Comparison of ENCODE assay signal across 8 cellular contexts in the genomic region with DNA sequence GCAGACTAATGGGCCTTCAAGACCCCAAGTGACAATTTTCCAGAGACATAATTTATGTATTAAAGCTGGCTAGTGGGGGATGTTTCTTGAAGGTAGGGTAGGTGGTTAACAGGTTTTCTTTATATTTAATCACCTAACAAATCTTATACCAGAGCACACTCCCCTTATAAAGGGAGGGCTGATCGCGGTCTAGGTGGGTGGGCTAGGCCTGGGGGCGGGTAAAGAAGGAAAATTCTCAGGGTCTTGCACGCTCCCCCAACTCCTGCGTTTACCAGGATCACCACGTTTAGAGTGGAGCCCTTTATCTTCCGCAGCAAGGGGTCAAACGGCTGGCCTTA. TPM values are rescaled to one million over a fixed set of nuclear protein-coding genes. Genes with fewer than 3 reads are reported as not detected.
DNase-seq lines count a peak whose midpoint lies in the region; ATAC-seq, FAIRE-seq and TF ChIP-seq lines count a peak whose summit lies in the region.

No MANE protein-coding gene starts in this region.

- H3K36me3 ChIP-seq in adrenal gland (replicated peaks in 1 of 2) (no peaks in the 10 kb centered on the region), HepG2 (replicated peaks in 1 of 2; ENCODE audit: control insufficient read depth in 1 of 2, insufficient read depth in 2 of 2, low read length in 2 of 2) (no peaks in the 10 kb centered on the region), transverse colon (no peaks in the 10 kb centered on the region)

- intact Hi-C loops in adrenal gland (cut with DNase I) = no loop called here
- intact Hi-C loops in HepG2 (cut with micrococcal nuclease; ENCODE audit: unreplicated experiment) = loop anchor here (2.0 to 5.0 kb wide), 2 partner anchors 19 to 50 kb away; no protein-coding TSS in a partner anchor
- intact Hi-C loops in transverse colon (cut with DNase I; ENCODE audit: low total_unique reads) = no loop called here

- TF ChIP-seq EP300 in HepG2 (IDR thresholded peaks at IDR 0.05; ENCODE audit: low read depth in 2 of 2, low read length in 2 of 2) (no peak), HepG2 (CRISPR knock-in tag; IDR thresholded peaks at IDR 0.05; ENCODE audit: borderline replicate concordance) (no peak), transverse colon (IDR thresholded peaks at IDR 0.05; ENCODE audit: low read depth) (no peak)

- peaks cover 20% of the 10 kb centered on the region for H3K27me3 Mint-ChIP-seq in activated T-cell treated with anti-CD3 and anti-CD28 coated beads, Interleukin-2, amount 50 U/mL, for 4 hours (ENCODE audit: low read depth)

- POLR2A ChIA-PET in HepG2 (lab: Yijun Ruan, JAX) = interaction anchor here (1.1 to 3.5 kb wide), 3 partner anchors 25 to 67 kb away, joined by 4 to 15 read pairs (median 10); partner anchors contain the start of genes MBD1 and SKA1

- H3K4me2 ChIP-seq in HepG2 (ENCODE audit: low read depth, low read length) = peak overlapping the region; percentile 96

- H3K4me3 Mint-ChIP-seq in activated T-cell treated with anti-CD3 and anti-CD28 coated beads, Interleukin-2, amount 50 U/mL, for 4 hours = peak overlapping the region; percentile 90

- peaks cover 3 to 9% of the 10 kb centered on the region in 2 donors for H3K4me1 ChIP-seq in adrenal gland (replicated peaks in 1 of 2)
- H3K4me1 ChIP-seq in HepG2 (ENCODE audit: insufficient read depth, low read length) = peaks cover 31% of the 10 kb centered on the region
- peaks cover 0 to 14% (median 5%) of the 10 kb centered on the region in 4 donors for H3K4me1 ChIP-seq in transverse colon

- TF ChIP-seq CTCF in adrenal gland (IDR thresholded peaks at IDR 0.05) (no peak), HepG2 (CRISPR knock-in tag; IDR thresholded peaks at IDR 0.05) (no peak), transverse colon (IDR thresholded peaks at IDR 0.05) (no peak)

- DNase-seq in activated T-cell treated with anti-CD3 and anti-CD28 coated beads, Interleukin-2, amount 50 U/mL, for 4 hours = no peak
- DNase-seq in activated T-cell treated with anti-CD3 and anti-CD28 coated beads, Interleukin-2, amount 50 U/mL, for 1 hour = no peak
- no peak for DNase-seq in adrenal gland
- DNase-seq in HepG2 (ENCODE audit: low spot score) = no peak
- no peak for DNase-seq in transverse colon
- no peak for DNase-seq in NAMALWA (ENCODE audit: low spot score)

- no peaks in the 10 kb centered on the region for H3K36me3 Mint-ChIP-seq in activated T-cell treated with anti-CD3 and anti-CD28 coated beads, Interleukin-2, amount 50 U/mL, for 4 hours (ENCODE audit: insufficient read depth)

- CTCF ChIA-PET in HepG2 (lab: Yijun Ruan, JAX; ENCODE audit: low intra/inter-chr PET ratio, low total read pairs) = no interaction called here

- no TSS peak for BruUV-seq in HepG2 (replicated peaks; lab: Mats Ljungman, UMichigan)

- H2AFZ ChIP-seq in HepG2 (ENCODE audit: low read length) = peak overlapping the region; percentile 64

- TF ChIP-seq RAD21 in HepG2 (CRISPR knock-in tag; IDR thresholded peaks at IDR 0.05) = no peak

- H3K27ac ChIP-seq in adrenal gland (peak overlapping the region in 1 of 5 donors; percentile 88), HepG2 (ENCODE audit: extremely low read length, insufficient read depth, low read length) (no peak overlapping the region), transverse colon (peak overlapping the region in 2 of 4 donors; percentile 13 to 71)

- H3K27me3 ChIP-seq in adrenal gland = peaks cover 9% of the 10 kb centered on the region
- H3K27me3 ChIP-seq in HepG2 (ENCODE audit: control insufficient read depth in 1 of 2, insufficient read depth in 2 of 2, low read length in 2 of 2) = no peaks in the 10 kb centered on the region
- H3K27me3 ChIP-seq in transverse colon = peaks cover 37% of the 10 kb centered on the region

- no peaks in the 10 kb centered on the region for H3K9me3 ChIP-seq in adrenal gland (replicated peaks in 1 of 3)
- H3K9me3 ChIP-seq in HepG2 (ENCODE audit: low read length) = peaks cover 7% of the 10 kb centered on the region
- peaks cover 5% of the 10 kb centered on the region in 2 donors for H3K9me3 ChIP-seq in transverse colon

- in situ Hi-C loops in HepG2 (cut with HindIII; ENCODE audit: extremely low pct_ligation_motif_present, low pct_unique_long_range_greater_than_20kb) (no loop called here), transverse colon (cut with MboI; ENCODE audit: low pct_ligation_motif_present in 1 of 4, low pct_unique_long_range_greater_than_20kb in 1 of 4, low sequenced_read_pairs in 3 of 4) (loop anchor here in 1 of 4 donors (25.0 kb wide), 1 partner anchor 905 kb away; no protein-coding TSS in a partner anchor)

- no peaks in the 10 kb centered on the region for H4K20me1 ChIP-seq in HepG2 (ENCODE audit: insufficient read depth, low read length)

- peaks cover 20% of the 10 kb centered on the region for H3K4me1 Mint-ChIP-seq in activated T-cell treated with anti-CD3 and anti-CD28 coated beads, Interleukin-2, amount 50 U/mL, for 4 hours (ENCODE audit: low read depth)

- H3K9me3 Mint-ChIP-seq in activated T-cell treated with anti-CD3 and anti-CD28 coated beads, Interleukin-2, amount 50 U/mL, for 4 hours = peaks cover 4% of the 10 kb centered on the region

- no peaks in the 10 kb centered on the region for H3K79me2 ChIP-seq in HepG2 (ENCODE audit: insufficient read depth, low read length)

- no peak for TF ChIP-seq POLR2A in adrenal gland (IDR thresholded peaks at IDR 0.05)
- no peak for TF ChIP-seq POLR2A in HepG2 (IDR thresholded peaks at IDR 0.05; ENCODE audit: insufficient read depth in 1 of 2, low read depth in 2 of 2, low read length in 2 of 2)
- TF ChIP-seq POLR2A in transverse colon (IDR thresholded peaks at IDR 0.05) = no peak

- H3K4me3 ChIP-seq in adrenal gland = peak overlapping the region in 3 of 4 donors; percentile 3 to 70 (median 11)
- H3K4me3 ChIP-seq in HepG2 (replicated peaks in 1 of 3; ENCODE audit: insufficient read depth in 1 of 3, low read depth in 2 of 3, low read length in 3 of 3) = peak overlapping the region; percentile 46 to 75 (median 71)
- H3K4me3 ChIP-seq in transverse colon = peak overlapping the region; percentile 10 to 54 (median 36)

- H3K9ac ChIP-seq in HepG2 (ENCODE audit: insufficient read depth, low read depth, low read length) = peak overlapping the region; percentile 43

- WGBS in adrenal gland, 4 donors = 0 to 9% (median 4%) methylated on average over 5 to 8 of the region's 8 CpGs
- 7% methylated on average over 6 of the region's 8 CpGs for WGBS in HepG2 (ENCODE audit: low lambda C conversion rate)
- WGBS in transverse colon (ENCODE audit: low coverage in 1 of 2), 2 donors = 0% methylated on average over 8 of the region's 8 CpGs; no CpG with 5 or more reads in 1 of the 2 donors

- FAIRE-seq in HepG2 (lab: Jason Lieb, UNC) = no peak

- peak; percentile 12 to 14 for ATAC-seq in activated T-cell treated with anti-CD3 and anti-CD28 coated beads, Interleukin-2, amount 50 U/mL, for 4 hours
- peak; percentile 21; the same call in 2 of the 3 replicates for ATAC-seq in HepG2
- no peak for ATAC-seq in HG03469 (IDR thresholded peaks at IDR 0.05; ENCODE audit: unreplicated experiment)
- ATAC-seq in GM19328 (IDR thresholded peaks at IDR 0.05; ENCODE audit: unreplicated experiment) = no peak

RNA-seq across cellular contexts. Expression of gene CXXC1, which starts 19.9 kb away (rescaled TPM):
- 100 to 1,000 TPM; 132 to 147 (median 145) TPM for total RNA-seq in activated T-cell treated with anti-CD3 and anti-CD28 coated beads, Interleukin-2, amount 50 U/mL, for 4 hours
- total RNA-seq in adrenal gland (100 to 1,000 TPM in 2 of 8 donors, 10 to 100 TPM in 6; 28.6 to 119 (median 66.2) TPM), HepG2 (2016; rRNA removed; fragmentation: Illumina TruSeq; extraction: Trizol) (29.8 and 32.9 TPM in 2 replicates), transverse colon (100 to 1,000 TPM in 2 of 4 donors, 10 to 100 TPM in 2; 68.9 to 234 (median 117) TPM)
- polyA plus RNA-seq in adrenal gland (100 to 1,000 TPM in 2 of 3 donors, 10 to 100 TPM in 1; 35.6 to 295 (median 249) TPM), HepG2 (2011; rRNA removed) (39.0 and 39.8 TPM in 2 replicates)
- total RNA-seq in HepG2 (2016; cell fraction: cytosol; rRNA removed; fragmentation: Illumina TruSeq; extraction: Trizol; ENCODE audit: low read depth) = 5.2 and 6.1 TPM in 2 replicates
- 27.2 and 40.8 TPM in 2 replicates for total RNA-seq in HepG2 (2016; cell fraction: insoluble cytoplasmic fraction; rRNA removed; fragmentation: Illumina TruSeq; extraction: Trizol)
- total RNA-seq in HepG2 (2016; cell fraction: membrane; rRNA removed; fragmentation: Illumina TruSeq; extraction: Trizol) = 16.4 and 17.8 TPM in 2 replicates
- 26.0 and 29.7 TPM in 2 replicates for total RNA-seq in HepG2 (2016; cell fraction: nucleus; rRNA removed; fragmentation: Illumina TruSeq; extraction: Trizol)
- 29.5 and 48.9 TPM in 2 replicates for polyA plus RNA-seq in HepG2 (2011; cell fraction: cytosol; rRNA removed)
- 324 and 455 TPM in 2 replicates for polyA plus RNA-seq in HepG2 (2011; cell fraction: nucleus; rRNA removed)
- polyA plus RNA-seq in HepG2 (2012) = 22.4 and 34.0 TPM in 2 replicates
- 4.1 and 5.9 TPM in 2 replicates for polyA plus RNA-seq in HepG2 (2016; cell fraction: cytosol; fragmentation: Illumina TruSeq; extraction: Trizol; ENCODE audit: low read depth)
- 25.7 and 37.2 TPM in 2 replicates for polyA plus RNA-seq in HepG2 (2016; cell fraction: insoluble cytoplasmic fraction; fragmentation: Illumina TruSeq; extraction: Trizol; ENCODE audit: low read depth)
- 14.3 and 15.5 TPM in 2 replicates for polyA plus RNA-seq in HepG2 (2016; cell fraction: membrane; fragmentation: Illumina TruSeq; extraction: Trizol; ENCODE audit: low read depth)
- 119 and 130 TPM in 2 replicates for polyA plus RNA-seq in HepG2 (2016; cell fraction: nucleus; fragmentation: Illumina TruSeq; extraction: Trizol; ENCODE audit: insufficient read depth, low read depth)
- 42.0 and 46.9 TPM in 2 replicates for polyA minus RNA-seq in HepG2 (2011; rRNA and poly(A)+ RNA removed; ENCODE audit: low replicate concordance)
- polyA minus RNA-seq in HepG2 (2011; cell fraction: cytosol; rRNA and poly(A)+ RNA removed) = 8.7 and 10.1 TPM in 2 replicates
- 27.0 and 29.1 TPM in 2 replicates for polyA minus RNA-seq in HepG2 (2011; cell fraction: nucleus; rRNA and poly(A)+ RNA removed)

RNA-seq across cellular contexts. Expression of gene MBD1, which starts 26.0 kb away (rescaled TPM):
- total RNA-seq in activated T-cell treated with anti-CD3 and anti-CD28 coated beads, Interleukin-2, amount 50 U/mL, for 4 hours = 100 to 1,000 TPM; 103 to 113 (median 104) TPM
- total RNA-seq in adrenal gland (100 to 1,000 TPM in 2 of 8 donors, 10 to 100 TPM in 6; 51.8 to 156 (median 80.7) TPM), HepG2 (2016; rRNA removed; fragmentation: Illumina TruSeq; extraction: Trizol) (15.2 and 25.5 TPM in 2 replicates), transverse colon (10 to 100 TPM; 65.1 to 97.8 (median 83.0) TPM)
- polyA plus RNA-seq in adrenal gland (10 to 100 TPM; 46.2 to 64.3 (median 46.3) TPM), HepG2 (2011; rRNA removed) (28.6 and 31.3 TPM in 2 replicates)
- total RNA-seq in HepG2 (2016; cell fraction: cytosol; rRNA removed; fragmentation: Illumina TruSeq; extraction: Trizol; ENCODE audit: low read depth) = 5.6 and 7.6 TPM in 2 replicates
- total RNA-seq in HepG2 (2016; cell fraction: insoluble cytoplasmic fraction; rRNA removed; fragmentation: Illumina TruSeq; extraction: Trizol) = 13.1 and 25.2 TPM in 2 replicates
- total RNA-seq in HepG2 (2016; cell fraction: membrane; rRNA removed; fragmentation: Illumina TruSeq; extraction: Trizol) = 13.7 and 14.8 TPM in 2 replicates
- total RNA-seq in HepG2 (2016; cell fraction: nucleus; rRNA removed; fragmentation: Illumina TruSeq; extraction: Trizol) = 34.3 TPM in 2 replicates
- 16.1 and 23.4 TPM in 2 replicates for polyA plus RNA-seq in HepG2 (2011; cell fraction: cytosol; rRNA removed)
- 145 and 153 TPM in 2 replicates for polyA plus RNA-seq in HepG2 (2011; cell fraction: nucleus; rRNA removed)
- polyA plus RNA-seq in HepG2 (2012) = 15.5 and 18.8 TPM in 2 replicates
- 4.3 and 4.6 TPM in 2 replicates for polyA plus RNA-seq in HepG2 (2016; cell fraction: cytosol; fragmentation: Illumina TruSeq; extraction: Trizol; ENCODE audit: low read depth)
- polyA plus RNA-seq in HepG2 (2016; cell fraction: insoluble cytoplasmic fraction; fragmentation: Illumina TruSeq; extraction: Trizol; ENCODE audit: low read depth) = 15.4 and 19.3 TPM in 2 replicates
- polyA plus RNA-seq in HepG2 (2016; cell fraction: membrane; fragmentation: Illumina TruSeq; extraction: Trizol; ENCODE audit: low read depth) = 8.7 and 8.9 TPM in 2 replicates
- polyA plus RNA-seq in HepG2 (2016; cell fraction: nucleus; fragmentation: Illumina TruSeq; extraction: Trizol; ENCODE audit: insufficient read depth, low read depth) = 54.5 and 56.4 TPM in 2 replicates
- polyA minus RNA-seq in HepG2 (2011; rRNA and poly(A)+ RNA removed; ENCODE audit: low replicate concordance) = 45.6 and 63.7 TPM in 2 replicates
- 12.0 and 13.2 TPM in 2 replicates for polyA minus RNA-seq in HepG2 (2011; cell fraction: cytosol; rRNA and poly(A)+ RNA removed)
- 56.3 and 64.5 TPM in 2 replicates for polyA minus RNA-seq in HepG2 (2011; cell fraction: nucleus; rRNA and poly(A)+ RNA removed)

RNA-seq across cellular contexts. Expression of gene CFAP53, which starts 41.1 kb away (rescaled TPM):
- under 1 TPM; 0.14 to 0.40 (median 0.28) TPM for total RNA-seq in activated T-cell treated with anti-CD3 and anti-CD28 coated beads, Interleukin-2, amount 50 U/mL, for 4 hours
- total RNA-seq in adrenal gland (1 to 10 TPM in 4 of 8 donors, under 1 TPM in 4; 0.53 to 4.3 (median 1.1) TPM), HepG2 (2016; rRNA removed; fragmentation: Illumina TruSeq; extraction: Trizol) (0.07 TPM in 1 of 2 replicates, not detected in the other), transverse colon (1 to 10 TPM in 1 of 4 donors, under 1 TPM in 2, not detected in 1; 0.27 to 4.2 (median 0.48) TPM)
- polyA plus RNA-seq in adrenal gland (1 to 10 TPM; 1.1 to 2.8 (median 1.9) TPM), HepG2 (2011; rRNA removed) (0.05 TPM in 2 replicates)
- 0.09 TPM in 1 of 2 replicates, not detected in the other for total RNA-seq in HepG2 (2016; cell fraction: cytosol; rRNA removed; fragmentation: Illumina TruSeq; extraction: Trizol; ENCODE audit: low read depth)
- total RNA-seq in HepG2 (2016; cell fraction: insoluble cytoplasmic fraction; rRNA removed; fragmentation: Illumina TruSeq; extraction: Trizol) = 0.09 and 0.13 TPM in 2 replicates
- not detected in 2 replicates for total RNA-seq in HepG2 (2016; cell fraction: membrane; rRNA removed; fragmentation: Illumina TruSeq; extraction: Trizol)
- total RNA-seq in HepG2 (2016; cell fraction: nucleus; rRNA removed; fragmentation: Illumina TruSeq; extraction: Trizol) = 0.28 TPM in 1 of 2 replicates, not detected in the other
- polyA plus RNA-seq in HepG2 (2011; cell fraction: cytosol; rRNA removed) = 0.03 and 0.04 TPM in 2 replicates
- 0.07 TPM in 1 of 2 replicates, not detected in the other for polyA plus RNA-seq in HepG2 (2011; cell fraction: nucleus; rRNA removed)
- polyA plus RNA-seq in HepG2 (2012) = 0.07 and 0.11 TPM in 2 replicates
- polyA plus RNA-seq in HepG2 (2016; cell fraction: cytosol; fragmentation: Illumina TruSeq; extraction: Trizol; ENCODE audit: low read depth) = 0.09 and 0.11 TPM in 2 replicates
- polyA plus RNA-seq in HepG2 (2016; cell fraction: insoluble cytoplasmic fraction; fragmentation: Illumina TruSeq; extraction: Trizol; ENCODE audit: low read depth) = not detected in 2 replicates
- polyA plus RNA-seq in HepG2 (2016; cell fraction: membrane; fragmentation: Illumina TruSeq; extraction: Trizol; ENCODE audit: low read depth) = not detected in 2 replicates
- not detected in 2 replicates for polyA plus RNA-seq in HepG2 (2016; cell fraction: nucleus; fragmentation: Illumina TruSeq; extraction: Trizol; ENCODE audit: insufficient read depth, low read depth)
- 0.12 TPM in 1 of 2 replicates, not detected in the other for polyA minus RNA-seq in HepG2 (2011; rRNA and poly(A)+ RNA removed; ENCODE audit: low replicate concordance)
- polyA minus RNA-seq in HepG2 (2011; cell fraction: cytosol; rRNA and poly(A)+ RNA removed) = not detected in 2 replicates
- 0.52 TPM in 1 of 2 replicates, not detected in the other for polyA minus RNA-seq in HepG2 (2011; cell fraction: nucleus; rRNA and poly(A)+ RNA removed)

Comparison
In these comparisons a context has a peak if more than half of its experiments do, and no peak if none do; other contexts are left out.
1. ATAC-seq: peak in activated T-cell treated with anti-CD3 and anti-CD28 coated beads, Interleukin-2, amount 50 U/mL, for 4 hours (2 of 2) and HepG2 (single experiment); none in HG03469 (single experiment) and GM19328 (single experiment).
2. H3K4me3 ChIP-seq: peak in every context shown above with its lines; median percentile 71 in HepG2; 36 in transverse colon; 11 in adrenal gland.